Comparison of ENCODE assay signal across 1 cellular context in genomic region chrX:16312761-16313623, GRCh38.
TF ChIP-seq lines count a peak whose summit lies in the region.

No MANE protein-coding gene starts in this region.

TF ChIP-seq in WTC11, 78 proteins besides CTCF, POLR2A, EP300 and RAD21 (continued from another document):
- TF ChIP-seq, protein P1, sequence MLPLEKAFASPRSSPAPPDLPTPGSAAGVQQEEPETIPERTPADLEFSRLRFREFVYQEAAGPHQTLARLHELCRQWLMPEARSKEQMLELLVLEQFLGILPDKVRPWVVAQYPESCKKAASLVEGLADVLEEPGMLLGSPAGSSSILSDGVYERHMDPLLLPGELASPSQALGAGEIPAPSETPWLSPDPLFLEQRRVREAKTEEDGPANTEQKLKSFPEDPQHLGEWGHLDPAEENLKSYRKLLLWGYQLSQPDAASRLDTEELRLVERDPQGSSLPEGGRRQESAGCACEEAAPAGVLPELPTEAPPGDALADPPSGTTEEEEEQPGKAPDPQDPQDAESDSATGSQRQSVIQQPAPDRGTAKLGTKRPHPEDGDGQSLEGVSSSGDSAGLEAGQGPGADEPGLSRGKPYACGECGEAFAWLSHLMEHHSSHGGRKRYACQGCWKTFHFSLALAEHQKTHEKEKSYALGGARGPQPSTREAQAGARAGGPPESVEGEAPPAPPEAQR (CRISPR knock-in tag; IDR thresholded peaks at IDR 0.05): no peak
- TF ChIP-seq CREB1 (CRISPR knock-in tag; IDR thresholded peaks at IDR 0.05) (no peak), ATF1 (CRISPR knock-in tag; IDR thresholded peaks at IDR 0.05) (no peak)
